ENCODE assay signal across 1 cellular context in the genomic region with DNA sequence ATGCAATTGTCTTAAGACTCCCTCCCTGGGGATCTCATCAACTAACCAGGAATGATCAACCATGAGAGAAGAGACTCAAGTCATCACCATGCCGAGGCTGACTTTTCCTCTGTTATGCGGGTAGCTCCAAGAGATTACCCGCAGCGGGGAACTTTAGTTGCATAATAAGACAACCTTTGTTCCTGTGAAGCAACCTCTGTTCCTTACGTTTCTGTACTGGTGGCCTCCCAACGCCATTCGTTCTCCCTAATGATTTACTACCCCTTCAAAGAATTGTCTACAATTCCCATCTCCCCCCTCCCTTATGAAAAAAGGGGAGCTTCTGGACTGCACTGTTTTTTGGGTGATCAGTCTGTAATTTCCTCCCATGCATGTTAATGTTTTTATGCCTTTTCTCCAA.
A peak's percentile ranks its signal among the peaks of the same experiment; 100 is the strongest.
TF ChIP-seq lines count a peak whose summit lies in the region.

No MANE protein-coding gene starts in this region.

TF ChIP-seq in HepG2, 621 proteins besides CTCF, POLR2A, EP300 and RAD21 (continued from another document and continues in another):
- TF ChIP-seq ZNF546 (CRISPR knock-in tag; conservative IDR thresholded peaks at IDR 0.05) = no peak
- TF ChIP-seq AHDC1 (CRISPR knock-in tag; IDR thresholded peaks at IDR 0.05; ENCODE audit: borderline replicate concordance) = peak; percentile 52; the same call in 1 of the 2 replicates
- TF ChIP-seq MXI1 (IDR thresholded peaks at IDR 0.05; ENCODE audit: borderline replicate concordance, low read depth, low read length) = no peak
- TF ChIP-seq KLF15 (CRISPR knock-in tag; IDR thresholded peaks at IDR 0.05; ENCODE audit: borderline replicate concordance) = no peak; the same call in 1 of the 2 replicates
- TF ChIP-seq, protein P1, sequence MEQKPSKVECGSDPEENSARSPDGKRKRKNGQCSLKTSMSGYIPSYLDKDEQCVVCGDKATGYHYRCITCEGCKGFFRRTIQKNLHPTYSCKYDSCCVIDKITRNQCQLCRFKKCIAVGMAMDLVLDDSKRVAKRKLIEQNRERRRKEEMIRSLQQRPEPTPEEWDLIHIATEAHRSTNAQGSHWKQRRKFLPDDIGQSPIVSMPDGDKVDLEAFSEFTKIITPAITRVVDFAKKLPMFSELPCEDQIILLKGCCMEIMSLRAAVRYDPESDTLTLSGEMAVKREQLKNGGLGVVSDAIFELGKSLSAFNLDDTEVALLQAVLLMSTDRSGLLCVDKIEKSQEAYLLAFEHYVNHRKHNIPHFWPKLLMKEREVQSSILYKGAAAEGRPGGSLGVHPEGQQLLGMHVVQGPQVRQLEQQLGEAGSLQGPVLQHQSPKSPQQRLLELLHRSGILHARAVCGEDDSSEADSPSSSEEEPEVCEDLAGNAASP (CRISPR knock-in tag; IDR thresholded peaks at IDR 0.05; ENCODE audit: borderline replicate concordance) = peak; percentile 59; the same call in 1 of the 2 replicates
- TF ChIP-seq E2F5 (CRISPR knock-in tag; conservative IDR thresholded peaks at IDR 0.05) = no peak
- 0 out of 2 replicates have a peak, but pooled peaks have one; percentile 6 for TF ChIP-seq ELF1 (CRISPR knock-in tag; IDR thresholded peaks at IDR 0.05)
- TF ChIP-seq HDAC1 (CRISPR knock-in tag; IDR thresholded peaks at IDR 0.05) = 0 out of 2 replicates have a peak, but pooled peaks have one; percentile 14
- TF ChIP-seq RARG (CRISPR knock-in tag; IDR thresholded peaks at IDR 0.05; ENCODE audit: low read depth) = no peak
- TF ChIP-seq PHB2 (IDR thresholded peaks at IDR 0.05; ENCODE audit: partially characterized antibody) = no peak
- no peak for TF ChIP-seq ZUFSP (CRISPR knock-in tag; IDR thresholded peaks at IDR 0.05; ENCODE audit: borderline replicate concordance)
- TF ChIP-seq NFE2L1 (CRISPR knock-in tag; IDR thresholded peaks at IDR 0.05; ENCODE audit: borderline replicate concordance) = no peak
- TF ChIP-seq SOX6 (IDR thresholded peaks at IDR 0.05) = no peak
- TF ChIP-seq SOX6 (CRISPR knock-in tag; IDR thresholded peaks at IDR 0.05) = peak; percentile 79
- 0 out of 2 replicates have a peak, but pooled peaks have one; percentile 37 for TF ChIP-seq ZNF709 (CRISPR knock-in tag; IDR thresholded peaks at IDR 0.05)
- TF ChIP-seq, protein P2, sequence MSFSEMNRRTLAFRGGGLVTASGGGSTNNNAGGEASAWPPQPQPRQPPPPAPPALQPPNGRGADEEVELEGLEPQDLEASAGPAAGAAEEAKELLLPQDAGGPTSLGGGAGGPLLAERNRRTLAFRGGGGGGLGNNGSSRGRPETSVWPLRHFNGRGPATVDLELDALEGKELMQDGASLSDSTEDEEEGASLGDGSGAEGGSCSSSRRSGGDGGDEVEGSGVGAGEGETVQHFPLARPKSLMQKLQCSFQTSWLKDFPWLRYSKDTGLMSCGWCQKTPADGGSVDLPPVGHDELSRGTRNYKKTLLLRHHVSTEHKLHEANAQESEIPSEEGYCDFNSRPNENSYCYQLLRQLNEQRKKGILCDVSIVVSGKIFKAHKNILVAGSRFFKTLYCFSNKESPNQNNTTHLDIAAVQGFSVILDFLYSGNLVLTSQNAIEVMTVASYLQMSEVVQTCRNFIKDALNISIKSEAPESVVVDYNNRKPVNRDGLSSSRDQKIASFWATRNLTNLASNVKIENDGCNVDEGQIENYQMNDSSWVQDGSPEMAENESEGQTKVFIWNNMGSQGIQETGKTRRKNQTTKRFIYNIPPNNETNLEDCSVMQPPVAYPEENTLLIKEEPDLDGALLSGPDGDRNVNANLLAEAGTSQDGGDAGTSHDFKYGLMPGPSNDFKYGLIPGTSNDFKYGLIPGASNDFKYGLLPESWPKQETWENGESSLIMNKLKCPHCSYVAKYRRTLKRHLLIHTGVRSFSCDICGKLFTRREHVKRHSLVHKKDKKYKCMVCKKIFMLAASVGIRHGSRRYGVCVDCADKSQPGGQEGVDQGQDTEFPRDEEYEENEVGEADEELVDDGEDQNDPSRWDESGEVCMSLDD (CRISPR knock-in tag; IDR thresholded peaks at IDR 0.05; ENCODE audit: borderline replicate concordance) = no peak
- TF ChIP-seq EEA1 (CRISPR knock-in tag; IDR thresholded peaks at IDR 0.05; ENCODE audit: borderline replicate concordance) = no peak
- TF ChIP-seq NCOA2 (CRISPR knock-in tag; IDR thresholded peaks at IDR 0.05) = peak; percentile 50
- TF ChIP-seq HMG20A (CRISPR knock-in tag; IDR thresholded peaks at IDR 0.05; ENCODE audit: borderline replicate concordance) = peak; percentile 55; the same call in 1 of the 2 replicates
- TF ChIP-seq MAF1 (CRISPR knock-in tag; IDR thresholded peaks at IDR 0.05; ENCODE audit: borderline replicate concordance) = 0 out of 2 replicates have a peak, but pooled peaks have one; percentile 46
- no peak for TF ChIP-seq ASH2L (IDR thresholded peaks at IDR 0.05; ENCODE audit: insufficient read length, low read depth, low read length)
- no peak for TF ChIP-seq DRAP1 (CRISPR knock-in tag; IDR thresholded peaks at IDR 0.05)
- TF ChIP-seq, protein P3, sequence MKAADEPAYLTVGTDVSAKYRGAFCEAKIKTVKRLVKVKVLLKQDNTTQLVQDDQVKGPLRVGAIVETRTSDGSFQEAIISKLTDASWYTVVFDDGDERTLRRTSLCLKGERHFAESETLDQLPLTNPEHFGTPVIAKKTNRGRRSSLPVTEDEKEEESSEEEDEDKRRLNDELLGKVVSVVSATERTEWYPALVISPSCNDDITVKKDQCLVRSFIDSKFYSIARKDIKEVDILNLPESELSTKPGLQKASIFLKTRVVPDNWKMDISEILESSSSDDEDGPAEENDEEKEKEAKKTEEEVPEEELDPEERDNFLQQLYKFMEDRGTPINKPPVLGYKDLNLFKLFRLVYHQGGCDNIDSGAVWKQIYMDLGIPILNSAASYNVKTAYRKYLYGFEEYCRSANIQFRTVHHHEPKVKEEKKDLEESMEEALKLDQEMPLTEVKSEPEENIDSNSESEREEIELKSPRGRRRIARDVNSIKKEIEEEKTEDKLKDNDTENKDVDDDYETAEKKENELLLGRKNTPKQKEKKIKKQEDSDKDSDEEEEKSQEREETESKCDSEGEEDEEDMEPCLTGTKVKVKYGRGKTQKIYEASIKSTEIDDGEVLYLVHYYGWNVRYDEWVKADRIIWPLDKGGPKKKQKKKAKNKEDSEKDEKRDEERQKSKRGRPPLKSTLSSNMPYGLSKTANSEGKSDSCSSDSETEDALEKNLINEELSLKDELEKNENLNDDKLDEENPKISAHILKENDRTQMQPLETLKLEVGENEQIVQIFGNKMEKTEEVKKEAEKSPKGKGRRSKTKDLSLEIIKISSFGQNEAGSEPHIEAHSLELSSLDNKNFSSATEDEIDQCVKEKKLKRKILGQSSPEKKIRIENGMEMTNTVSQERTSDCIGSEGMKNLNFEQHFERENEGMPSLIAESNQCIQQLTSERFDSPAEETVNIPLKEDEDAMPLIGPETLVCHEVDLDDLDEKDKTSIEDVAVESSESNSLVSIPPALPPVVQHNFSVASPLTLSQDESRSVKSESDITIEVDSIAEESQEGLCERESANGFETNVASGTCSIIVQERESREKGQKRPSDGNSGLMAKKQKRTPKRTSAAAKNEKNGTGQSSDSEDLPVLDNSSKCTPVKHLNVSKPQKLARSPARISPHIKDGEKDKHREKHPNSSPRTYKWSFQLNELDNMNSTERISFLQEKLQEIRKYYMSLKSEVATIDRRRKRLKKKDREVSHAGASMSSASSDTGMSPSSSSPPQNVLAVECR (CRISPR knock-in tag; IDR thresholded peaks at IDR 0.05; ENCODE audit: borderline replicate concordance) = no peak
- no peak for TF ChIP-seq NR3C1 (CRISPR knock-in tag; IDR thresholded peaks at IDR 0.05)
- no peak for TF ChIP-seq ZNF530 (CRISPR knock-in tag; IDR thresholded peaks at IDR 0.05; ENCODE audit: low read depth)
- TF ChIP-seq SOX5 (CRISPR knock-in tag; IDR thresholded peaks at IDR 0.05; ENCODE audit: borderline replicate concordance) = peak; percentile 78
- no peak for TF ChIP-seq KLF11 (CRISPR knock-in tag; IDR thresholded peaks at IDR 0.05)
- no peak for TF ChIP-seq KAT8 (CRISPR knock-in tag; IDR thresholded peaks at IDR 0.05)
- 0 out of 2 replicates have a peak, but pooled peaks have one; percentile 27 for TF ChIP-seq ATF1 (CRISPR knock-in tag; IDR thresholded peaks at IDR 0.05)
- no peak for TF ChIP-seq RFX3 (CRISPR knock-in tag; IDR thresholded peaks at IDR 0.05)
- peak; percentile 65 for TF ChIP-seq THAP11 (CRISPR knock-in tag; IDR thresholded peaks at IDR 0.05)
- no peak for TF ChIP-seq ZNF354B (CRISPR knock-in tag; IDR thresholded peaks at IDR 0.05)
- peak; percentile 42; the same call in 1 of the 2 replicates for TF ChIP-seq NR2C2 (CRISPR knock-in tag; IDR thresholded peaks at IDR 0.05; ENCODE audit: borderline replicate concordance)
- TF ChIP-seq ZNF784 (CRISPR knock-in tag; IDR thresholded peaks at IDR 0.05; ENCODE audit: borderline replicate concordance) = no peak
